ENCODE assay signal across 17 cellular contexts in genomic region chr1:1621682-1622577, GRCh38. TPM values are rescaled to one million over a fixed set of nuclear protein-coding genes. Genes with fewer than 3 reads are reported as not detected.
A peak's percentile ranks its signal among the peaks of the same experiment; 100 is the strongest.
DNase-seq lines count a peak whose midpoint lies in the region; ATAC-seq and TF ChIP-seq lines count a peak whose summit lies in the region.
"Had no signal": no experiment of that assay in that cellular context is flagged by ENCODE, and none has a peak within 500 bp of the region (broad histone marks: within the 10 kb centered on the region; RNA-seq: fewer than 3 reads in every experiment).

No MANE protein-coding gene starts in this region.

- no peak overlapping the region for H2BK120ac ChIP-seq in IMR-90 (ENCODE audit: low read depth, low read length)

- 79% methylated on average over 12 of the region's 26 CpGs; no CpG with 5 or more reads in 1 of the 2 experiments for WGBS in IMR-90 (ENCODE audit: extremely low coverage in 2 of 2, insufficient read length in 1 of 2), 2 experiments
- 40 to 67% methylated on average over 3 to 4 of the region's 26 CpGs for WGBS in esophagus squamous epithelium, 2 donors

- CTCF ChIA-PET in CD4-positive, alpha-beta T cell (lab: Charles Lee) = no interaction called here
- CTCF ChIA-PET in IMR-90 (lab: Yijun Ruan, JAX) = no interaction called here
- CTCF ChIA-PET in OCI-LY7 (lab: Charles Lee; ENCODE audit: unreplicated experiment) = no interaction called here

- H3K79me2 ChIP-seq in neural progenitor cell (ENCODE audit: low read depth) = peaks cover 4% of the 10 kb centered on the region
- H3K79me2 ChIP-seq in OCI-LY7 (ENCODE audit: insufficient read depth, low read depth, low read length) = no peaks in the 10 kb centered on the region

- peaks cover 35% of the 10 kb centered on the region for H4K20me1 ChIP-seq in IMR-90 (ENCODE audit: insufficient read depth, low read length)
- peaks cover 32% of the 10 kb centered on the region for H4K20me1 ChIP-seq in neural progenitor cell (ENCODE audit: low read depth)
- no peaks in the 10 kb centered on the region; the same call in 1 of the 2 replicates for H4K20me1 ChIP-seq in OCI-LY7 (ENCODE audit: insufficient read depth, low read length)

- H3K27ac ChIP-seq in CD4-positive, alpha-beta T cell (ENCODE audit: low read depth, low read length) = no peak overlapping the region
- H3K27ac ChIP-seq in IMR-90 (ENCODE audit: insufficient read depth, low read length) = no peak overlapping the region
- peak overlapping the region in 3 of 4 donors; percentile 42 to 63 (median 59) for H3K27ac ChIP-seq in esophagus squamous epithelium
- H3K27ac ChIP-seq in neural progenitor cell = peak overlapping the region; percentile 49
- H3K27ac ChIP-seq in OCI-LY7 (ENCODE audit: low read depth, low read length, poor library complexity, severe bottlenecking) = no peak overlapping the region
- H3K27ac ChIP-seq: colonic mucosa, lower lobe of right lung, right lobe of liver, thyroid gland had no signal

- peak overlapping the region; percentile 43 for H2AFZ ChIP-seq in IMR-90 (replicated peaks; ENCODE audit: low read length, poor library complexity)
- H2AFZ ChIP-seq in neural progenitor cell (replicated peaks) = no peak overlapping the region
- no peak overlapping the region for H2AFZ ChIP-seq in OCI-LY7 (ENCODE audit: low read length)

- no peaks in the 10 kb centered on the region for H3K9me3 Mint-ChIP-seq in CD4-positive, alpha-beta T cell
- H3K9me3 Mint-ChIP-seq in neural progenitor cell = no peaks in the 10 kb centered on the region
- H3K9me3 Mint-ChIP-seq: stimulated activated memory B cell treated with anti-CD40 and anti-IgM and Interleukin-4, amounts not matched to agents 10 μg/mL and 1 μg/mL and 100 μg/mL, for 72 hours had no signal

- peaks cover 5% of the 10 kb centered on the region for H3K4me1 Mint-ChIP-seq in CD4-positive, alpha-beta T cell (ENCODE audit: low read depth)
- H3K4me1 Mint-ChIP-seq in neural progenitor cell = peaks cover 15% of the 10 kb centered on the region

- H4K8ac ChIP-seq in IMR-90 (ENCODE audit: low read depth in 2 of 2, low read length in 2 of 2) = no peak overlapping the region

- in situ Hi-C loops in IMR-90 (cut with MboI; ENCODE audit: low sequenced_read_pairs) = no loop called here

- peaks cover 2% of the 10 kb centered on the region; the same call in 1 of the 2 replicates for H3K9me1 ChIP-seq in IMR-90 (ENCODE audit: insufficient read depth, low read length)

- no peak overlapping the region for H4K91ac ChIP-seq in IMR-90 (ENCODE audit: insufficient read depth, low read depth, low read length)

- peak overlapping the region; percentile 15 for H2AK9ac ChIP-seq in IMR-90 (replicated peaks; ENCODE audit: low read depth, low read length, poor library complexity)

- no peak overlapping the region for H3K56ac ChIP-seq in IMR-90 (ENCODE audit: extremely low read depth, insufficient read depth, low read length)

- no TSS peak for BruUV-seq in IMR-90 (replicated peaks; lab: Mats Ljungman, UMichigan)
- no TSS peak for BruUV-seq in OCI-LY7 (replicated peaks; lab: Mats Ljungman, UMichigan)

- H2BK20ac ChIP-seq in IMR-90 (ENCODE audit: low read depth, low read length) = no peak overlapping the region

- no peaks in the 10 kb centered on the region for H3K9me2 ChIP-seq in OCI-LY7 (ENCODE audit: insufficient read depth, low read length)

- H3K27me3 Mint-ChIP-seq in CD4-positive, alpha-beta T cell = no peaks in the 10 kb centered on the region
- H3K27me3 Mint-ChIP-seq in neural progenitor cell (ENCODE audit: insufficient read depth, low read depth) = no peaks in the 10 kb centered on the region
- H3K27me3 Mint-ChIP-seq: stimulated activated memory B cell treated with anti-CD40 and anti-IgM and Interleukin-4, amounts not matched to agents 10 μg/mL and 1 μg/mL and 100 μg/mL, for 72 hours had no signal

- no peak overlapping the region for H3K14ac ChIP-seq in IMR-90 (replicated peaks; ENCODE audit: low read depth, low read length)

- H3K4me2 ChIP-seq in IMR-90 (ENCODE audit: low read depth, low read length) (no peak overlapping the region), neural progenitor cell (no peak overlapping the region), OCI-LY7 (ENCODE audit: low read length) (no peak overlapping the region)

- H3K4me1 ChIP-seq in IMR-90 (ENCODE audit: control insufficient read depth, insufficient read depth, low read length) = peaks cover 4% of the 10 kb centered on the region
- peaks cover 13 to 64% (median 13%) of the 10 kb centered on the region in 3 donors for H3K4me1 ChIP-seq in esophagus squamous epithelium
- H3K4me1 ChIP-seq in neural progenitor cell = no peaks in the 10 kb centered on the region
- peaks cover 3% of the 10 kb centered on the region for H3K4me1 ChIP-seq in OCI-LY7 (ENCODE audit: insufficient read depth, low read length, poor library complexity, severe bottlenecking)

- peaks cover 6% of the 10 kb centered on the region for H3K36me3 Mint-ChIP-seq in CD4-positive, alpha-beta T cell (ENCODE audit: low read depth)
- peaks cover 3% of the 10 kb centered on the region for H3K36me3 Mint-ChIP-seq in neural progenitor cell
- H3K36me3 Mint-ChIP-seq: stimulated activated memory B cell treated with anti-CD40 and anti-IgM and Interleukin-4, amounts not matched to agents 10 μg/mL and 1 μg/mL and 100 μg/mL, for 72 hours had no signal

- TF ChIP-seq POLR2A in IMR-90 (IDR thresholded peaks at IDR 0.05; ENCODE audit: low read depth, low read length) (no peak), esophagus squamous epithelium (IDR thresholded peaks at IDR 0.05) (no peak)

- H3K27ac Mint-ChIP-seq in CD4-positive, alpha-beta T cell = peak overlapping the region; percentile 53
- peak overlapping the region; percentile 54 for H3K27ac Mint-ChIP-seq in neural progenitor cell
- H3K27ac Mint-ChIP-seq: stimulated activated memory B cell treated with anti-CD40 and anti-IgM and Interleukin-4, amounts not matched to agents 10 μg/mL and 1 μg/mL and 100 μg/mL, for 72 hours had no signal

- H3K9ac ChIP-seq in IMR-90 (ENCODE audit: low read depth, low read length) (no peak overlapping the region), neural progenitor cell (no peak overlapping the region)

- ATAC-seq in CD4-positive, alpha-beta T cell (ENCODE audit: poor library complexity) = no peak
- peak; percentile 70 for ATAC-seq in IMR-90 (ENCODE audit: low read depth)
- ATAC-seq: lower lobe of right lung; right lobe of liver; stimulated activated memory B cell treated with anti-CD40 and anti-IgM and Interleukin-4, amounts not matched to agents 10 μg/mL and 1 μg/mL and 100 μg/mL, for 72 hours had no signal

- no peak for DNase-seq in CD4-positive, alpha-beta T cell
- peak; percentile 61 for DNase-seq in IMR-90
- no peak for DNase-seq in esophagus squamous epithelium (lab: John Stamatoyannopoulos, UW)
- DNase-seq in neural progenitor cell (ENCODE audit: low spot score) = no peak
- no peak for DNase-seq in A172 (ENCODE audit: low spot score)
- no peak for DNase-seq in activated CD4-positive, alpha-beta T cell treated with anti-CD3 and anti-CD28 coated beads for 4 hours
- no peak for DNase-seq in OCI-LY7 (ENCODE audit: low spot score)
- no peak for DNase-seq in activated naive CD4-positive, alpha-beta T cell (lab: John Stamatoyannopoulos, UW)
- DNase-seq: activated CD4-positive, CD25-positive, alpha-beta regulatory T cell treated with anti-CD3 and anti-CD28 coated beads, Interleukin-2, amount 50 U/mL, for 72 hours; colonic mucosa; lower lobe of right lung; NCI-H1092; NCI-H2081 treated with DMSO at 0.1 percent for 48 hours; thyroid gland had no signal

- H3K4me3 Mint-ChIP-seq in CD4-positive, alpha-beta T cell = peak overlapping the region; percentile 69
- no peak overlapping the region for H3K4me3 Mint-ChIP-seq in neural progenitor cell
- H3K4me3 Mint-ChIP-seq: CD14-positive monocyte; stimulated activated memory B cell treated with anti-CD40 and anti-IgM and Interleukin-4, amounts not matched to agents 10 μg/mL and 1 μg/mL and 100 μg/mL, for 72 hours had no signal

- no peaks in the 10 kb centered on the region for H3K27me3 ChIP-seq in CD4-positive, alpha-beta T cell (ENCODE audit: control insufficient read depth, insufficient read depth, low read length)
- H3K27me3 ChIP-seq in IMR-90 (ENCODE audit: control insufficient read depth, insufficient read depth, low read length) (no peaks in the 10 kb centered on the region), esophagus squamous epithelium (no peaks in the 10 kb centered on the region), neural progenitor cell (no peaks in the 10 kb centered on the region)
- H3K27me3 ChIP-seq: colonic mucosa, right lobe of liver, thyroid gland had no signal

- H3K4me3 ChIP-seq in IMR-90 (ENCODE audit: insufficient read depth, low read depth, low read length) (no peak overlapping the region), esophagus squamous epithelium (no peak overlapping the region), neural progenitor cell (no peak overlapping the region), OCI-LY7 (ENCODE audit: low read depth, low read length, poor library complexity, severe bottlenecking) (no peak overlapping the region)
- H3K4me3 ChIP-seq: colonic mucosa, lower lobe of right lung, right lobe of liver, thyroid gland had no signal

- H2BK15ac ChIP-seq in IMR-90 (ENCODE audit: low read depth, low read length) = no peak overlapping the region

- no peak overlapping the region for H3K18ac ChIP-seq in IMR-90 (ENCODE audit: low read depth, low read length)

- dilution Hi-C loops in IMR-90 (cut with HindIII; ENCODE audit: low sequenced_read_pairs, unreplicated experiment) = no loop called here

- intact Hi-C loops in CD4-positive, alpha-beta T cell (cut with DNase I, micrococcal nuclease) = no loop called here
- intact Hi-C loops in IMR-90 (cut with micrococcal nuclease) = no loop called here
- intact Hi-C loops in esophagus squamous epithelium (cut with DNase I) = no loop called here
- intact Hi-C loops in OCI-LY7 (cut with micrococcal nuclease; ENCODE audit: unreplicated experiment) = no loop called here

- H3K9me3 ChIP-seq in CD4-positive, alpha-beta T cell (ENCODE audit: control insufficient read depth, low read length) = no peaks in the 10 kb centered on the region
- no peaks in the 10 kb centered on the region for H3K9me3 ChIP-seq in IMR-90 (ENCODE audit: control insufficient read depth, insufficient read depth, low read length)
- H3K9me3 ChIP-seq in esophagus squamous epithelium = no peaks in the 10 kb centered on the region
- H3K9me3 ChIP-seq in neural progenitor cell (ENCODE audit: low read depth) = no peaks in the 10 kb centered on the region
- no peaks in the 10 kb centered on the region for H3K9me3 ChIP-seq in OCI-LY7 (ENCODE audit: low read length)
- H3K9me3 ChIP-seq: colonic mucosa, lower lobe of right lung, right lobe of liver, thyroid gland had no signal

- H4K5ac ChIP-seq in IMR-90 (ENCODE audit: low read depth, low read length) = no peak overlapping the region

- no peak overlapping the region for H3K4ac ChIP-seq in IMR-90 (ENCODE audit: low read depth, low read length)

- no peaks in the 10 kb centered on the region for H3F3A ChIP-seq in neural progenitor cell (ENCODE audit: low read depth)

- POLR2A ChIA-PET in CD4-positive, alpha-beta T cell (lab: Charles Lee) = no interaction called here
- POLR2A ChIA-PET in IMR-90 (lab: Charles Lee; ENCODE audit: unreplicated experiment) (no interaction called here), OCI-LY7 (lab: Charles Lee) (no interaction called here)

- H3K36me3 ChIP-seq in IMR-90 (ENCODE audit: control insufficient read depth, insufficient read depth, low read length) (peaks cover 23% of the 10 kb centered on the region; the same call in 1 of the 2 replicates), esophagus squamous epithelium (peaks cover 0 to 54% (median 3%) of the 10 kb centered on the region in 3 donors), neural progenitor cell (no peaks in the 10 kb centered on the region), OCI-LY7 (ENCODE audit: insufficient read depth, low read length) (no peaks in the 10 kb centered on the region)
- H3K36me3 ChIP-seq: colonic mucosa had no signal

- no peak overlapping the region for H3K23ac ChIP-seq in IMR-90 (ENCODE audit: low read depth, low read length)

- H2AK5ac ChIP-seq in IMR-90 (ENCODE audit: low read depth, low read length) = no peak overlapping the region

- H2BK5ac ChIP-seq in IMR-90 (ENCODE audit: low read depth, low read length, poor library complexity, severe bottlenecking) = no peak overlapping the region

- no peak for TF ChIP-seq RAD21 in IMR-90 (IDR thresholded peaks at IDR 0.05; ENCODE audit: low read length)

- H3K79me1 ChIP-seq in IMR-90 (ENCODE audit: low read depth in 1 of 2, low read length in 2 of 2) = peaks cover 8 to 42% of the 10 kb centered on the region in 2 experiments; a peak in 3 of 4 replicates

- TF ChIP-seq CTCF in CD4-positive, alpha-beta T cell (IDR thresholded peaks at IDR 0.05) = no peak
- TF ChIP-seq CTCF in IMR-90 (conservative IDR thresholded peaks at IDR 0.05; ENCODE audit: low read depth, low read length) = no peak
- no peak for TF ChIP-seq CTCF in esophagus squamous epithelium (IDR thresholded peaks at IDR 0.05)
- no peak for TF ChIP-seq CTCF in neural progenitor cell (IDR thresholded peaks at IDR 0.05)
- TF ChIP-seq CTCF in OCI-LY7 (conservative IDR thresholded peaks at IDR 0.05; ENCODE audit: low read length) = no peak

RNA-seq across cellular contexts. Expression of gene MIB2, which starts 6.6 kb away (rescaled TPM):
- total RNA-seq in CD4-positive, alpha-beta T cell = 10 to 100 TPM; 58.3 to 59.4 TPM
- total RNA-seq in IMR-90 (2012; rRNA removed) (17.2 and 18.1 TPM in 2 replicates), esophagus squamous epithelium (10 to 100 TPM; 80.0 to 99.8 (median 96.6) TPM), neural progenitor cell (ENCODE audit: low replicate concordance) (7.5 and 71.6 TPM in 2 replicates), OCI-LY7 (2022) (54.0 and 55.3 TPM in 2 replicates)
- 47.8 and 58.0 TPM in 2 replicates for polyA plus RNA-seq in IMR-90 (2012; rRNA removed)
- polyA plus RNA-seq in IMR-90 (2012; cell fraction: cytosol; rRNA removed) = 32.4 and 47.2 TPM in 2 replicates
- polyA plus RNA-seq in IMR-90 (2012; cell fraction: nucleus; rRNA removed; ENCODE audit: low replicate concordance) = 393 and 1,256 TPM in 2 replicates
- total RNA-seq in A172 (2014; rRNA removed; shearing (Covaris generic)) = 13.9 and 19.4 TPM in 2 replicates
- total RNA-seq in OCI-LY7 (2014; rRNA removed; shearing (Covaris generic)) = 46.4 and 64.9 TPM in 2 replicates

RNA-seq across cellular contexts. Expression of gene MMP23B, which starts 10.0 kb away (rescaled TPM):
- total RNA-seq in CD4-positive, alpha-beta T cell = 1 to 10 TPM; 3.0 to 3.7 TPM
- total RNA-seq in IMR-90 (2012; rRNA removed) = 1.1 and 1.4 TPM in 2 replicates
- polyA plus RNA-seq in IMR-90 (2012; rRNA removed) = 5.4 and 9.1 TPM in 2 replicates
- 9.6 and 14.4 TPM in 2 replicates for polyA plus RNA-seq in IMR-90 (2012; cell fraction: cytosol; rRNA removed)
- polyA plus RNA-seq in IMR-90 (2012; cell fraction: nucleus; rRNA removed; ENCODE audit: low replicate concordance) = 23.7 and 54.5 TPM in 2 replicates
- 1 to 10 TPM in 3 of 4 donors, under 1 TPM in 1; 0.49 to 7.6 (median 2.7) TPM for total RNA-seq in esophagus squamous epithelium
- total RNA-seq in neural progenitor cell (ENCODE audit: low replicate concordance) = 4.2 and 4.7 TPM in 2 replicates
- 3.9 TPM in 1 of 2 replicates, not detected in the other for total RNA-seq in A172 (2014; rRNA removed; shearing (Covaris generic))
- total RNA-seq in OCI-LY7 (2014; rRNA removed; shearing (Covaris generic)) = 1.3 and 2.2 TPM in 2 replicates
- 7.6 and 8.7 TPM in 2 replicates for total RNA-seq in OCI-LY7 (2022)

RNA-seq across cellular contexts. Expression of gene FNDC10, which starts 22.0 kb away (rescaled TPM):
- 1 to 10 TPM; 1.0 to 1.3 TPM for total RNA-seq in CD4-positive, alpha-beta T cell
- total RNA-seq in IMR-90 (2012; rRNA removed) (0.28 and 0.36 TPM in 2 replicates), esophagus squamous epithelium (10 to 100 TPM in 1 of 4 donors, 1 to 10 TPM in 3; 5.8 to 15.6 (median 7.9) TPM), neural progenitor cell (ENCODE audit: low replicate concordance) (2.5 and 7.8 TPM in 2 replicates), OCI-LY7 (2022) (1.3 and 2.7 TPM in 2 replicates)
- polyA plus RNA-seq in IMR-90 (2012; rRNA removed) = 5.8 and 7.6 TPM in 2 replicates
- 6.7 and 13.9 TPM in 2 replicates for polyA plus RNA-seq in IMR-90 (2012; cell fraction: cytosol; rRNA removed)
- polyA plus RNA-seq in IMR-90 (2012; cell fraction: nucleus; rRNA removed; ENCODE audit: low replicate concordance) = 1.9 and 5.3 TPM in 2 replicates
- total RNA-seq in A172 (2014; rRNA removed; shearing (Covaris generic)) = not detected in 2 replicates
- total RNA-seq in OCI-LY7 (2014; rRNA removed; shearing (Covaris generic)) = 2.7 and 3.1 TPM in 2 replicates

RNA-seq across cellular contexts. Expression of gene CDK11B, which starts 36.9 kb away (rescaled TPM):
- total RNA-seq in CD4-positive, alpha-beta T cell = 10 to 100 TPM; 49.8 to 52.0 TPM
- total RNA-seq in IMR-90 (2012; rRNA removed) (8.2 and 8.9 TPM in 2 replicates), esophagus squamous epithelium (10 to 100 TPM; 10.1 to 17.2 (median 13.7) TPM), neural progenitor cell (ENCODE audit: low replicate concordance) (12.6 and 16.9 TPM in 2 replicates), OCI-LY7 (2022) (44.2 and 51.5 TPM in 2 replicates)
- 16.3 and 19.1 TPM in 2 replicates for polyA plus RNA-seq in IMR-90 (2012; rRNA removed)
- polyA plus RNA-seq in IMR-90 (2012; cell fraction: cytosol; rRNA removed) = 7.1 and 9.1 TPM in 2 replicates
- polyA plus RNA-seq in IMR-90 (2012; cell fraction: nucleus; rRNA removed; ENCODE audit: low replicate concordance) = 19.2 and 19.6 TPM in 2 replicates
- total RNA-seq in A172 (2014; rRNA removed; shearing (Covaris generic)) = 9.0 and 9.6 TPM in 2 replicates
- total RNA-seq in OCI-LY7 (2014; rRNA removed; shearing (Covaris generic)) = 21.6 and 24.0 TPM in 2 replicates

RNA-seq across cellular contexts. Expression of gene SSU72, which starts 47.3 kb away (rescaled TPM):
- 100 to 1,000 TPM in 1 of 2 experiments, 10 to 100 TPM in 1; 95.4 to 101 TPM for total RNA-seq in CD4-positive, alpha-beta T cell
- total RNA-seq in IMR-90 (2012; rRNA removed) = 33.7 and 43.3 TPM in 2 replicates
- polyA plus RNA-seq in IMR-90 (2012; rRNA removed) = 88.4 and 94.0 TPM in 2 replicates
- polyA plus RNA-seq in IMR-90 (2012; cell fraction: cytosol; rRNA removed) = 64.1 and 72.5 TPM in 2 replicates
- polyA plus RNA-seq in IMR-90 (2012; cell fraction: nucleus; rRNA removed; ENCODE audit: low replicate concordance) = 50.5 and 89.0 TPM in 2 replicates
- total RNA-seq in esophagus squamous epithelium = 100 to 1,000 TPM in 3 of 4 donors, 10 to 100 TPM in 1; 98.4 to 125 (median 124) TPM
- 82.5 and 94.1 TPM in 2 replicates for total RNA-seq in neural progenitor cell (ENCODE audit: low replicate concordance)
- 49.7 and 56.2 TPM in 2 replicates for total RNA-seq in A172 (2014; rRNA removed; shearing (Covaris generic))
- total RNA-seq in OCI-LY7 (2014; rRNA removed; shearing (Covaris generic)) = 97.7 and 101 TPM in 2 replicates
- total RNA-seq in OCI-LY7 (2022) = 141 and 149 TPM in 2 replicates

Comparison
In these comparisons a context has a peak if more than half of its experiments do, and no peak if none do; other contexts are left out.
1. H3K27ac ChIP-seq: peak in esophagus squamous epithelium (3 of 4) and neural progenitor cell (single experiment); none in CD4-positive, alpha-beta T cell (single experiment), IMR-90 (single experiment) and OCI-LY7 (single experiment).